ENCODE assay signal across 1 cellular context in the genomic region with DNA sequence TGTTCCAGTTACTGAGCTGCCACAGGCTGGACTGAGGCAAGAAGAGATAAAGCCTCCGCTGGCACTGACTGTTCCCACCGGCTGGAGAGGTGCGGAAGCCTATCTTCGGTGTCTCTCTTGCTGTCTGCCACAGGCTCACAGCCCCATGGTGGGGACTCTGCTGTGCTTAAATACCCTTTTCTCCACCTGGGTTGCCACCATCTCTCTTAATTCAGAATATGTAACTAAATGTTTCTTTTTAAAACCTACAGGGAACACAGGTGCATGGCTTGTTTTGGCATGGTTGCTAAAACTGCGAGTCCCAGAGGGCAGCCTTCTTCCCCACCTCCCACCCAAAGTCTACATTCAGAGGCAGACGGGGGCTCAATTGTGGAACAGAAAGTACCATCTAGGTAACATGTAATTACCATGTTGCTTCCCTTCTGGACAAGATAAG.
TF ChIP-seq lines count a peak whose summit lies in the region.

No MANE protein-coding gene starts in this region.

TF ChIP-seq in GM23338, 12 proteins besides CTCF, POLR2A, EP300 and RAD21 (continued from another document):
- TF ChIP-seq, protein P1, sequence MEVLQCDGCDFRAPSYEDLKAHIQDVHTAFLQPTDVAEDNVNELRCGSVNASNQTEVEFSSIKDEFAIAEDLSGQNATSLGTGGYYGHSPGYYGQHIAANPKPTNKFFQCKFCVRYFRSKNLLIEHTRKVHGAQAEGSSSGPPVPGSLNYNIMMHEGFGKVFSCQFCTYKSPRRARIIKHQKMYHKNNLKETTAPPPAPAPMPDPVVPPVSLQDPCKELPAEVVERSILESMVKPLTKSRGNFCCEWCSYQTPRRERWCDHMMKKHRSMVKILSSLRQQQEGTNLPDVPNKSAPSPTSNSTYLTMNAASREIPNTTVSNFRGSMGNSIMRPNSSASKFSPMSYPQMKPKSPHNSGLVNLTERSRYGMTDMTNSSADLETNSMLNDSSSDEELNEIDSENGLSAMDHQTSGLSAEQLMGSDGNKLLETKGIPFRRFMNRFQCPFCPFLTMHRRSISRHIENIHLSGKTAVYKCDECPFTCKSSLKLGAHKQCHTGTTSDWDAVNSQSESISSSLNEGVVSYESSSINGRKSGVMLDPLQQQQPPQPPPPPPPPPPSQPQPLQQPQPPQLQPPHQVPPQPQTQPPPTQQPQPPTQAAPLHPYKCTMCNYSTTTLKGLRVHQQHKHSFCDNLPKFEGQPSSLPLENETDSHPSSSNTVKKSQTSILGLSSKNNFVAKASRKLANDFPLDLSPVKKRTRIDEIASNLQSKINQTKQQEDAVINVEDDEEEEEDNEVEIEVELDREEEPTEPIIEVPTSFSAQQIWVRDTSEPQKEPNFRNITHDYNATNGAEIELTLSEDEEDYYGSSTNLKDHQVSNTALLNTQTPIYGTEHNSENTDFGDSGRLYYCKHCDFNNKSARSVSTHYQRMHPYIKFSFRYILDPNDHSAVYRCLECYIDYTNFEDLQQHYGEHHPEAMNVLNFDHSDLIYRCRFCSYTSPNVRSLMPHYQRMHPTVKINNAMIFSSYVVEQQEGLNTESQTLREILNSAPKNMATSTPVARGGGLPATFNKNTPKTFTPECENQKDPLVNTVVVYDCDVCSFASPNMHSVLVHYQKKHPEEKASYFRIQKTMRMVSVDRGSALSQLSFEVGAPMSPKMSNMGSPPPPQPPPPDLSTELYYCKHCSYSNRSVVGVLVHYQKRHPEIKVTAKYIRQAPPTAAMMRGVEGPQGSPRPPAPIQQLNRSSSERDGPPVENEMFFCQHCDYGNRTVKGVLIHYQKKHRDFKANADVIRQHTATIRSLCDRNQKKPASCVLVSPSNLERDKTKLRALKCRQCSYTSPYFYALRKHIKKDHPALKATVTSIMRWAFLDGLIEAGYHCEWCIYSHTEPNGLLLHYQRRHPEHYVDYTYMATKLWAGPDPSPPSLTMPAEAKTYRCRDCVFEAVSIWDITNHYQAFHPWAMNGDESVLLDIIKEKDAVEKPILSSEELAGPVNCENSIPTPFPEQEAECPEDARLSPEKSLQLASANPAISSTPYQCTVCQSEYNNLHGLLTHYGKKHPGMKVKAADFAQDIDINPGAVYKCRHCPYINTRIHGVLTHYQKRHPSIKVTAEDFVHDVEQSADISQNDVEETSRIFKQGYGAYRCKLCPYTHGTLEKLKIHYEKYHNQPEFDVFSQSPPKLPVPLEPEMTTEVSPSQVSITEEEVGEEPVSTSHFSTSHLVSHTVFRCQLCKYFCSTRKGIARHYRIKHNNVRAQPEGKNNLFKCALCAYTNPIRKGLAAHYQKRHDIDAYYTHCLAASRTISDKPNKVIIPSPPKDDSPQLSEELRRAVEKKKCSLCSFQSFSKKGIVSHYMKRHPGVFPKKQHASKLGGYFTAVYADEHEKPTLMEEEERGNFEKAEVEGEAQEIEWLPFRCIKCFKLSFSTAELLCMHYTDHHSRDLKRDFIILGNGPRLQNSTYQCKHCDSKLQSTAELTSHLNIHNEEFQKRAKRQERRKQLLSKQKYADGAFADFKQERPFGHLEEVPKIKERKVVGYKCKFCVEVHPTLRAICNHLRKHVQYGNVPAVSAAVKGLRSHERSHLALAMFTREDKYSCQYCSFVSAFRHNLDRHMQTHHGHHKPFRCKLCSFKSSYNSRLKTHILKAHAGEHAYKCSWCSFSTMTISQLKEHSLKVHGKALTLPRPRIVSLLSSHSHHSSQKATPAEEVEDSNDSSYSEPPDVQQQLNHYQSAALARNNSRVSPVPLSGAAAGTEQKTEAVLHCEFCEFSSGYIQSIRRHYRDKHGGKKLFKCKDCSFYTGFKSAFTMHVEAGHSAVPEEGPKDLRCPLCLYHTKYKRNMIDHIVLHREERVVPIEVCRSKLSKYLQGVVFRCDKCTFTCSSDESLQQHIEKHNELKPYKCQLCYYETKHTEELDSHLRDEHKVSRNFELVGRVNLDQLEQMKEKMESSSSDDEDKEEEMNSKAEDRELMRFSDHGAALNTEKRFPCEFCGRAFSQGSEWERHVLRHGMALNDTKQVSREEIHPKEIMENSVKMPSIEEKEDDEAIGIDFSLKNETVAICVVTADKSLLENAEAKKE (CRISPR knock-in tag; IDR thresholded peaks at IDR 0.05) = no peak
- no peak for TF ChIP-seq POLR2AphosphoS5 (IDR thresholded peaks at IDR 0.05; ENCODE audit: low read depth)
- TF ChIP-seq, protein P2, sequence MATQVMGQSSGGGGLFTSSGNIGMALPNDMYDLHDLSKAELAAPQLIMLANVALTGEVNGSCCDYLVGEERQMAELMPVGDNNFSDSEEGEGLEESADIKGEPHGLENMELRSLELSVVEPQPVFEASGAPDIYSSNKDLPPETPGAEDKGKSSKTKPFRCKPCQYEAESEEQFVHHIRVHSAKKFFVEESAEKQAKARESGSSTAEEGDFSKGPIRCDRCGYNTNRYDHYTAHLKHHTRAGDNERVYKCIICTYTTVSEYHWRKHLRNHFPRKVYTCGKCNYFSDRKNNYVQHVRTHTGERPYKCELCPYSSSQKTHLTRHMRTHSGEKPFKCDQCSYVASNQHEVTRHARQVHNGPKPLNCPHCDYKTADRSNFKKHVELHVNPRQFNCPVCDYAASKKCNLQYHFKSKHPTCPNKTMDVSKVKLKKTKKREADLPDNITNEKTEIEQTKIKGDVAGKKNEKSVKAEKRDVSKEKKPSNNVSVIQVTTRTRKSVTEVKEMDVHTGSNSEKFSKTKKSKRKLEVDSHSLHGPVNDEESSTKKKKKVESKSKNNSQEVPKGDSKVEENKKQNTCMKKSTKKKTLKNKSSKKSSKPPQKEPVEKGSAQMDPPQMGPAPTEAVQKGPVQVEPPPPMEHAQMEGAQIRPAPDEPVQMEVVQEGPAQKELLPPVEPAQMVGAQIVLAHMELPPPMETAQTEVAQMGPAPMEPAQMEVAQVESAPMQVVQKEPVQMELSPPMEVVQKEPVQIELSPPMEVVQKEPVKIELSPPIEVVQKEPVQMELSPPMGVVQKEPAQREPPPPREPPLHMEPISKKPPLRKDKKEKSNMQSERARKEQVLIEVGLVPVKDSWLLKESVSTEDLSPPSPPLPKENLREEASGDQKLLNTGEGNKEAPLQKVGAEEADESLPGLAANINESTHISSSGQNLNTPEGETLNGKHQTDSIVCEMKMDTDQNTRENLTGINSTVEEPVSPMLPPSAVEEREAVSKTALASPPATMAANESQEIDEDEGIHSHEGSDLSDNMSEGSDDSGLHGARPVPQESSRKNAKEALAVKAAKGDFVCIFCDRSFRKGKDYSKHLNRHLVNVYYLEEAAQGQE (IDR thresholded peaks at IDR 0.05; ENCODE audit: unreplicated experiment) = no peak
- TF ChIP-seq NANOG (IDR thresholded peaks at IDR 0.05; ENCODE audit: borderline replicate concordance) = no peak
- no peak for TF ChIP-seq EZH2phosphoT487 (IDR thresholded peaks at IDR 0.05; ENCODE audit: unreplicated experiment)
- TF ChIP-seq, protein P3, sequence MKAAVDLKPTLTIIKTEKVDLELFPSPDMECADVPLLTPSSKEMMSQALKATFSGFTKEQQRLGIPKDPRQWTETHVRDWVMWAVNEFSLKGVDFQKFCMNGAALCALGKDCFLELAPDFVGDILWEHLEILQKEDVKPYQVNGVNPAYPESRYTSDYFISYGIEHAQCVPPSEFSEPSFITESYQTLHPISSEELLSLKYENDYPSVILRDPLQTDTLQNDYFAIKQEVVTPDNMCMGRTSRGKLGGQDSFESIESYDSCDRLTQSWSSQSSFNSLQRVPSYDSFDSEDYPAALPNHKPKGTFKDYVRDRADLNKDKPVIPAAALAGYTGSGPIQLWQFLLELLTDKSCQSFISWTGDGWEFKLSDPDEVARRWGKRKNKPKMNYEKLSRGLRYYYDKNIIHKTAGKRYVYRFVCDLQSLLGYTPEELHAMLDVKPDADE (IDR thresholded peaks at IDR 0.05) = no peak
- no peak for TF ChIP-seq EZH2 (IDR thresholded peaks at IDR 0.05; ENCODE audit: low read depth, unreplicated experiment)
- TF ChIP-seq JUNB (IDR thresholded peaks at IDR 0.05; ENCODE audit: unreplicated experiment) = no peak
TF ChIP-seq in GM23338: peak in this region for 0.
